ENCODE assay signal across 14 cellular contexts in genomic region chr4:3639613-3640586, GRCh38.
"Had no signal": no experiment of that assay in that cellular context is flagged by ENCODE, and none has a peak within 500 bp of the region (broad histone marks: within the 10 kb centered on the region; RNA-seq: fewer than 3 reads in every experiment).

No MANE protein-coding gene starts in this region.

- H3K27me3 ChIP-seq: hepatocyte, right lobe of liver had no signal

- H3K27ac ChIP-seq: hepatocyte, right lobe of liver had no signal

- H3K4me3 ChIP-seq: hepatocyte, right lobe of liver had no signal

- DNase-seq: activated CD4-positive, alpha-beta T cell treated with anti-CD3 and anti-CD28 coated beads, Interleukin-2, amount 50 U/mL, for 1 hour; activated CD4-positive, CD25-positive, alpha-beta regulatory T cell; activated naive CD4-positive, alpha-beta T cell treated with anti-CD3 and anti-CD28 coated beads for 36 hours; activated T-cell treated with anti-CD3 and anti-CD28 coated beads for 4 hours; effector memory CD8-positive, alpha-beta T cell; midbrain; naive B cell; stimulated activated CD4-positive, alpha-beta T cell treated with anti-CD3 and anti-CD28 coated beads, Interleukin-12 subunit alpha, Interleukin-12 subunit beta, amount 100 ng/mL, for 4 hours; stimulated activated naive CD4-positive, alpha-beta T cell; T-helper 17 cell; trophoblast cell had no signal

- H3K4me1 ChIP-seq: right lobe of liver had no signal

- H3K9me3 ChIP-seq: right lobe of liver had no signal

- H3K36me3 ChIP-seq: right lobe of liver had no signal

- ATAC-seq: activated T-helper 17 cell treated with anti-CD3 and anti-CD28 coated beads, Interleukin-2, amount 50 U/mL, for 72 hours; effector memory CD8-positive, alpha-beta T cell; T-helper 17 cell had no signal
